1 cellular context compared by ENCODE assay signal in genomic region chr14:65258391-65258790, GRCh38.
TF ChIP-seq lines count a peak whose summit lies in the region.

No MANE protein-coding gene starts in this region.

TF ChIP-seq in HCT116, 20 proteins besides CTCF, POLR2A, EP300 and RAD21 (continued from another document):
- TF ChIP-seq REST (IDR thresholded peaks at IDR 0.05; ENCODE audit: low read depth) (no peak), SRF (IDR thresholded peaks at IDR 0.05; ENCODE audit: low read depth) (0 out of 2 replicates have a peak, but pooled peaks have one; percentile 40)
